ENCODE assay signal across 10 cellular contexts in the genomic region with DNA sequence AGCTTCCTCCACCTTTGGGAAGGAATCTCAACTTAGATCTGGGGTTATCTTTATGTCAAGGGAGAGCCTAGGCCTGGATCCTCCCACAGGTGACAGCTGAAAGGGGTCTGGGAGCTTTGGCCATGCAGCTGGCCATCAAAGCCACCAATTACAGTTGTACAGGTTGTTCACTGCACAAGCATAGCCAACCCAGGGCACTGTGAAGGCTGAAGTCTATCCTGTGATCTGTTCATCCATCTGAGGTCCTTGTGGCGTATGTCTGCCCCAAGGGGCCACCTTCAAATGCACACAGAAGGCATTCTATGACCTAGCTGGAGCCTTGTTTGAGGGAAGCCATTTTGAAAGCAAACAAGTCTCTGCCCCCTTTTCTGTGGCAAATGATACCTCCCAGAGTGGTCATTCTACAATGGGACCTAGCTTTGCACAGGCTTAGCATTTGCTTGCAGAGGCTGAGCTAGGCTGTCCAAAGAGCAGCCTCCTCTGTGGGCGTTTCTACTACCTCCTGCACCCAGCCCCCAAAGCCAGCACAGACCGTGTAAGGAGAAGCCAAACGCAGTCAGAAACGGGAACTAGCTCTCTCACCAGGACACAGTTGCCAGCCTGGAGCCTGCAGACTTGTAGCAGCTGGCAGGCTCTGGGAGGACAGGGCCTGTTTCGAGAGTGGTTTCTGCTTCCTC.
A peak's percentile ranks its signal among the peaks of the same experiment; 100 is the strongest.
DNase-seq lines count a peak whose midpoint lies in the region; ATAC-seq and TF ChIP-seq lines count a peak whose summit lies in the region.
"Had no signal": no experiment of that assay in that cellular context is flagged by ENCODE, and none has a peak within 500 bp of the region (broad histone marks: within the 10 kb centered on the region; RNA-seq: fewer than 3 reads in every experiment).

No MANE protein-coding gene starts in this region.

- H3F3A ChIP-seq in OCI-LY1 (ENCODE audit: insufficient read depth, low read length), result no peaks in the 10 kb centered on the region

- peaks cover 23% of the 10 kb centered on the region for H3K4me1 ChIP-seq in OCI-LY1 (ENCODE audit: insufficient read depth, low read length, severe bottlenecking)
- peaks cover 24% of the 10 kb centered on the region for H3K4me1 ChIP-seq in rectal smooth muscle tissue (ENCODE audit: control insufficient read depth, insufficient read depth, low read length)
- no peaks in the 10 kb centered on the region for H3K4me1 ChIP-seq in foreskin keratinocyte

- H3K4me2 ChIP-seq in OCI-LY1 (ENCODE audit: low read length), result peak overlapping the region; percentile 27; the same call in 1 of the 2 replicates

- 0 out of 2 replicates have a peak, but pooled peaks cover 4% of the 10 kb centered on the region for H3K9me3 ChIP-seq in OCI-LY1 (ENCODE audit: low read length)

- ATAC-seq in foreskin keratinocyte, result no peak
- ATAC-seq: HCT116 had no signal

- peaks cover 5% of the 10 kb centered on the region for H3K27me3 Mint-ChIP-seq in activated CD4-positive, alpha-beta memory T cell treated with anti-CD3 and anti-CD28 coated beads for 36 hours

- H3K4me3 Mint-ChIP-seq in activated CD4-positive, alpha-beta memory T cell treated with anti-CD3 and anti-CD28 coated beads for 36 hours, result no peak overlapping the region

- H3K27me3 ChIP-seq in OCI-LY1 (ENCODE audit: insufficient read depth, low read length), result peaks cover 19% of the 10 kb centered on the region
- no peaks in the 10 kb centered on the region for H3K27me3 ChIP-seq in rectal smooth muscle tissue (ENCODE audit: control insufficient read depth, insufficient read depth, low read length)
- peaks cover 19% of the 10 kb centered on the region for H3K27me3 ChIP-seq in foreskin keratinocyte

- H3K36me3 ChIP-seq in OCI-LY1 (ENCODE audit: insufficient read depth, low read length) (no peaks in the 10 kb centered on the region; the same call in 1 of the 2 replicates), rectal smooth muscle tissue (ENCODE audit: control insufficient read depth, insufficient read depth, low read length) (no peaks in the 10 kb centered on the region)

- POLR2A ChIA-PET in activated CD4-positive, alpha-beta memory T cell treated with anti-CD3 and anti-CD28 coated beads for 36 hours (lab: Charles Lee), result no interaction called here

- no peak overlapping the region for H3K27ac ChIP-seq in OCI-LY1 (ENCODE audit: low read depth, low read length, poor library complexity, severe bottlenecking)
- H3K27ac ChIP-seq in rectal smooth muscle tissue (ENCODE audit: low read depth, low read length), result peak overlapping the region; percentile 80
- no peak overlapping the region for H3K27ac ChIP-seq in foreskin keratinocyte

- no peaks in the 10 kb centered on the region for H3K36me3 Mint-ChIP-seq in activated CD4-positive, alpha-beta memory T cell treated with anti-CD3 and anti-CD28 coated beads for 36 hours

- H3K9me2 ChIP-seq in OCI-LY1 (ENCODE audit: low read depth, low read length), result no peaks in the 10 kb centered on the region

- H3K9ac ChIP-seq in OCI-LY1 (ENCODE audit: low read length) (no peak overlapping the region), rectal smooth muscle tissue (ENCODE audit: low read length) (no peak overlapping the region)

- H2AFZ ChIP-seq in OCI-LY1 (ENCODE audit: low read length), result no peak overlapping the region

- peaks cover 17% of the 10 kb centered on the region for H3K4me1 Mint-ChIP-seq in activated CD4-positive, alpha-beta memory T cell treated with anti-CD3 and anti-CD28 coated beads for 36 hours (ENCODE audit: low read depth)

- DNase-seq in GDM1 (lab: John Stamatoyannopoulos, UW), result peak; percentile 89
- DNase-seq in germinal center (ENCODE audit: low spot score), result peak; percentile 59
- no peak for DNase-seq in activated CD4-positive, alpha-beta memory T cell treated with anti-CD3 and anti-CD28 coated beads for 36 hours
- no peak for DNase-seq in NCI-H2081 (lab: John Stamatoyannopoulos, UW)
- DNase-seq in foreskin keratinocyte, result no peak
- no peak for DNase-seq in stimulated activated CD8-positive, alpha-beta memory T cell treated with anti-CD3 and anti-CD28 coated beads, Interleukin-4, amount 100 ng/mL, for 48 hours
- DNase-seq: cerebellar nuclear complex had no signal

- H3K9me3 Mint-ChIP-seq in activated CD4-positive, alpha-beta memory T cell treated with anti-CD3 and anti-CD28 coated beads for 36 hours, result peaks cover 6% of the 10 kb centered on the region

- CTCF ChIA-PET in activated CD4-positive, alpha-beta memory T cell treated with anti-CD3 and anti-CD28 coated beads for 36 hours (lab: Charles Lee), result interaction anchor here (1.1 to 1.4 kb wide), 4 partner anchors 11 to 387 kb away, joined by 3 to 4 read pairs (median 3); no protein-coding TSS in a partner anchor

- no peaks in the 10 kb centered on the region for H4K20me1 ChIP-seq in OCI-LY1 (ENCODE audit: insufficient read depth, low read length)

- H3K4me3 ChIP-seq in OCI-LY1 (ENCODE audit: low read depth, low read length, poor library complexity, severe bottlenecking) (no peak overlapping the region), rectal smooth muscle tissue (ENCODE audit: low read length) (peak overlapping the region; percentile 4)

- TF ChIP-seq CTCF in OCI-LY1 (IDR thresholded peaks at IDR 0.05; ENCODE audit: low read length) (no peak), foreskin keratinocyte (conservative IDR thresholded peaks at IDR 0.05) (no peak)

- H3K27ac Mint-ChIP-seq in activated CD4-positive, alpha-beta memory T cell treated with anti-CD3 and anti-CD28 coated beads for 36 hours, result no peak overlapping the region

- no peaks in the 10 kb centered on the region for H3K79me2 ChIP-seq in OCI-LY1 (ENCODE audit: insufficient read depth, low read length)

- intact Hi-C loops in activated CD4-positive, alpha-beta memory T cell treated with anti-CD3 and anti-CD28 coated beads for 36 hours (cut with micrococcal nuclease), result no loop called here

Comparison
In these comparisons a context has a peak if more than half of its experiments do, and no peak if none do; other contexts are left out.
1. DNase-seq: peak in GDM1 (single experiment) and germinal center (single experiment); none in activated CD4-positive, alpha-beta memory T cell treated with anti-CD3 and anti-CD28 coated beads for 36 hours (single experiment), NCI-H2081 (0 of 2), foreskin keratinocyte (0 of 2) and stimulated activated CD8-positive, alpha-beta memory T cell treated with anti-CD3 and anti-CD28 coated beads, Interleukin-4, amount 100 ng/mL, for 48 hours (single experiment).